1 cellular context compared by ENCODE assay signal in the genomic region with DNA sequence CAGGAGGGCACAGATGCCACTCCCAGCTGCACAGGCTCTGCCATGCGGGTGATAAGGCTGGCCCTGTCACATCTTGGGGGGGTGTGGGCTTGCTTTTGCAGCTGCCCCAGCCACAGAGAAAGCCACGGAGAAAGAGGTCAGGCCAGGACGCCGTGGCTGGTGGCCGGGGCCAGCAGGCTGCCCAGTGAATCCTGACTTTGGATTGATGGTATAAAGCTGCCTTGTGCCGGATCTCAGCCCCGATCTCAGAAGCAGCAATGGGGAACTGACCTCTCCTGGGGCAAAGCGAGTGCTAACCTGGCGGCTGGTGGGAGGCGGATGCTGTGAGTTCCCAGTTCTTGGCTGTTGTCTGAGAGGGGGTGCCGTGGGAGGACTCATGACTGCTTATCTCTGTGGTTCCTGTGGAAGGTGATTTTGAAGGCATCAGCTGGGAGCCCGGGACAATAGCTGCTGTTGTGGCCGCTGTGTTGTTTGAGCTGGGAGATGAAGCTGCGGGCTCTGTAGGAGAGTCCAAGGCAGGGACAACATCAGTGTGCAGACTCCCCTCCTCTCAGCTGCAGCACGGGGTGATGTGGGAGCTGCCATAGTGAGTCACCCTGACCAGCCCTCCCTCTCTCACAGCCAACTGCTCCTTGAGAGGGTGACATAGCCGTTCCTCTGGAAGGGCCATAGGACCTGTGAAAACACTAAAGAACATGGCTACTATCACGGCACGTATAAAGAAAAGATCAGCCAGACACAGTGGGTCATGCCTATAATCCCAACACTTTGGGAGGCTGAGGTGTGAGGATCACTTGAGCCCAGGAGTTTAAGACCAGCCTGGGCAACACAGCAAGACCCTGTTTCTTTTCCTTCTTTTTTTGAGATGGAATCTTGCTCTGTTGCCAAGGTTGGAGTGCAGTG.
TF ChIP-seq lines count a peak whose summit lies in the region.

No MANE protein-coding gene starts in this region.

TF ChIP-seq in K562, 482 proteins besides CTCF, POLR2A, EP300 and RAD21 (continued from another document):
- TF ChIP-seq, protein P1, sequence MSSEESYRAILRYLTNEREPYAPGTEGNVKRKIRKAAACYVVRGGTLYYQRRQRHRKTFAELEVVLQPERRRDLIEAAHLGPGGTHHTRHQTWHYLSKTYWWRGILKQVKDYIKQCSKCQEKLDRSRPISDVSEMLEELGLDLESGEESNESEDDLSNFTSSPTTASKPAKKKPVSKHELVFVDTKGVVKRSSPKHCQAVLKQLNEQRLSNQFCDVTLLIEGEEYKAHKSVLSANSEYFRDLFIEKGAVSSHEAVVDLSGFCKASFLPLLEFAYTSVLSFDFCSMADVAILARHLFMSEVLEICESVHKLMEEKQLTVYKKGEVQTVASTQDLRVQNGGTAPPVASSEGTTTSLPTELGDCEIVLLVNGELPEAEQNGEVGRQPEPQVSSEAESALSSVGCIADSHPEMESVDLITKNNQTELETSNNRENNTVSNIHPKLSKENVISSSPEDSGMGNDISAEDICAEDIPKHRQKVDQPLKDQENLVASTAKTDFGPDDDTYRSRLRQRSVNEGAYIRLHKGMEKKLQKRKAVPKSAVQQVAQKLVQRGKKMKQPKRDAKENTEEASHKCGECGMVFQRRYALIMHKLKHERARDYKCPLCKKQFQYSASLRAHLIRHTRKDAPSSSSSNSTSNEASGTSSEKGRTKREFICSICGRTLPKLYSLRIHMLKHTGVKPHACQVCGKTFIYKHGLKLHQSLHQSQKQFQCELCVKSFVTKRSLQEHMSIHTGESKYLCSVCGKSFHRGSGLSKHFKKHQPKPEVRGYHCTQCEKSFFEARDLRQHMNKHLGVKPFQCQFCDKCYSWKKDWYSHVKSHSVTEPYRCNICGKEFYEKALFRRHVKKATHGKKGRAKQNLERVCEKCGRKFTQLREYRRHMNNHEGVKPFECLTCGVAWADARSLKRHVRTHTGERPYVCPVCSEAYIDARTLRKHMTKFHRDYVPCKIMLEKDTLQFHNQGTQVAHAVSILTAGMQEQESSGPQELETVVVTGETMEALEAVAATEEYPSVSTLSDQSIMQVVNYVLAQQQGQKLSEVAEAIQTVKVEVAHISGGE (CRISPR knock-in tag; IDR thresholded peaks at IDR 0.05): 0 out of 6 replicates have a peak, but pooled peaks of 1 of the 3 experiments have one; percentile 21
- TF ChIP-seq PPARD (CRISPR knock-in tag; IDR thresholded peaks at IDR 0.05) (no peak), ZNF778 (CRISPR knock-in tag; IDR thresholded peaks at IDR 0.05) (no peak), LCOR (CRISPR knock-in tag; IDR thresholded peaks at IDR 0.05) (no peak), NFIX (CRISPR knock-in tag; IDR thresholded peaks at IDR 0.05; ENCODE audit: low read depth) (no peak), HLTF (IDR thresholded peaks at IDR 0.05) (no peak), ZNF584 (CRISPR knock-in tag; IDR thresholded peaks at IDR 0.05; ENCODE audit: low read depth) (no peak), ZC3H4 (CRISPR knock-in tag; IDR thresholded peaks at IDR 0.05; ENCODE audit: borderline replicate concordance) (no peak), SOX6 (IDR thresholded peaks at IDR 0.05) (peak; percentile 68), DPF2 (IDR thresholded peaks at IDR 0.05) (0 out of 2 replicates have a peak, but pooled peaks have one; percentile 31), ZFP36 (IDR thresholded peaks at IDR 0.05; ENCODE audit: low read depth, low read length, partially characterized antibody) (no peak), ELF2 (CRISPR knock-in tag; IDR thresholded peaks at IDR 0.05) (no peak), KDM5B (IDR thresholded peaks at IDR 0.05; ENCODE audit: insufficient replicate concordance, low read depth, low read length) (no peak), ARID1B (IDR thresholded peaks at IDR 0.05) (peak; percentile 53; the same call in 1 of the 2 replicates), ADNP (tag; IDR thresholded peaks at IDR 0.05) (no peak), CCNT2 (IDR thresholded peaks at IDR 0.05; ENCODE audit: borderline replicate concordance, extremely low read depth, insufficient read length, low read depth, low read length) (peak; percentile 20), ZFP1 (CRISPR knock-in tag; IDR thresholded peaks at IDR 0.05) (no peak), CTBP1 (IDR thresholded peaks at IDR 0.05; ENCODE audit: borderline replicate concordance) (peak; percentile 39; the same call in 1 of the 2 replicates), HDAC2 (IDR thresholded peaks at IDR 0.05) (0 out of 2 replicates have a peak, but pooled peaks have one; percentile 11), ZBTB1 (CRISPR knock-in tag; IDR thresholded peaks at IDR 0.05; ENCODE audit: borderline replicate concordance, low read depth) (no peak; the same call in 1 of the 2 replicates), FOSL1 (tag; conservative IDR thresholded peaks at IDR 0.05) (peak; percentile 81), ZNF121 (CRISPR knock-in tag; conservative IDR thresholded peaks at IDR 0.05) (peak; percentile 98), HSF4 (CRISPR knock-in tag; IDR thresholded peaks at IDR 0.05; ENCODE audit: borderline replicate concordance) (no peak), GABPB1 (CRISPR knock-in tag; IDR thresholded peaks at IDR 0.05) (no peak), HNRNPK (IDR thresholded peaks at IDR 0.05; ENCODE audit: low read depth, low read length, poor library complexity, severe bottlenecking) (no peak), ZNF232 (CRISPR knock-in tag; IDR thresholded peaks at IDR 0.05) (no peak), YBX1 (IDR thresholded peaks at IDR 0.05) (no peak), ZNF408 (CRISPR knock-in tag; IDR thresholded peaks at IDR 0.05; ENCODE audit: low read depth) (no peak)
- TF ChIP-seq, protein P2, sequence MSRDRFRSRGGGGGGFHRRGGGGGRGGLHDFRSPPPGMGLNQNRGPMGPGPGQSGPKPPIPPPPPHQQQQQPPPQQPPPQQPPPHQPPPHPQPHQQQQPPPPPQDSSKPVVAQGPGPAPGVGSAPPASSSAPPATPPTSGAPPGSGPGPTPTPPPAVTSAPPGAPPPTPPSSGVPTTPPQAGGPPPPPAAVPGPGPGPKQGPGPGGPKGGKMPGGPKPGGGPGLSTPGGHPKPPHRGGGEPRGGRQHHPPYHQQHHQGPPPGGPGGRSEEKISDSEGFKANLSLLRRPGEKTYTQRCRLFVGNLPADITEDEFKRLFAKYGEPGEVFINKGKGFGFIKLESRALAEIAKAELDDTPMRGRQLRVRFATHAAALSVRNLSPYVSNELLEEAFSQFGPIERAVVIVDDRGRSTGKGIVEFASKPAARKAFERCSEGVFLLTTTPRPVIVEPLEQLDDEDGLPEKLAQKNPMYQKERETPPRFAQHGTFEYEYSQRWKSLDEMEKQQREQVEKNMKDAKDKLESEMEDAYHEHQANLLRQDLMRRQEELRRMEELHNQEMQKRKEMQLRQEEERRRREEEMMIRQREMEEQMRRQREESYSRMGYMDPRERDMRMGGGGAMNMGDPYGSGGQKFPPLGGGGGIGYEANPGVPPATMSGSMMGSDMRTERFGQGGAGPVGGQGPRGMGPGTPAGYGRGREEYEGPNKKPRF (IDR thresholded peaks at IDR 0.05; ENCODE audit: low read depth, low read length): no peak
- TF ChIP-seq, protein P3, sequence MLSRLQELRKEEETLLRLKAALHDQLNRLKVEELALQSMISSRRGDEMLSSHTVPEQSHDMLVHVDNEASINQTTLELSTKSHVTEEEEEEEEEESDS (CRISPR knock-in tag; IDR thresholded peaks at IDR 0.05): no peak
- TF ChIP-seq, protein P4, sequence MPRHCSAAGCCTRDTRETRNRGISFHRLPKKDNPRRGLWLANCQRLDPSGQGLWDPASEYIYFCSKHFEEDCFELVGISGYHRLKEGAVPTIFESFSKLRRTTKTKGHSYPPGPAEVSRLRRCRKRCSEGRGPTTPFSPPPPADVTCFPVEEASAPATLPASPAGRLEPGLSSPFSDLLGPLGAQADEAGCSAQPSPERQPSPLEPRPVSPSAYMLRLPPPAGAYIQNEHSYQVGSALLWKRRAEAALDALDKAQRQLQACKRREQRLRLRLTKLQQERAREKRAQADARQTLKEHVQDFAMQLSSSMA (CRISPR knock-in tag; IDR thresholded peaks at IDR 0.05): no peak
- TF ChIP-seq, protein P5, sequence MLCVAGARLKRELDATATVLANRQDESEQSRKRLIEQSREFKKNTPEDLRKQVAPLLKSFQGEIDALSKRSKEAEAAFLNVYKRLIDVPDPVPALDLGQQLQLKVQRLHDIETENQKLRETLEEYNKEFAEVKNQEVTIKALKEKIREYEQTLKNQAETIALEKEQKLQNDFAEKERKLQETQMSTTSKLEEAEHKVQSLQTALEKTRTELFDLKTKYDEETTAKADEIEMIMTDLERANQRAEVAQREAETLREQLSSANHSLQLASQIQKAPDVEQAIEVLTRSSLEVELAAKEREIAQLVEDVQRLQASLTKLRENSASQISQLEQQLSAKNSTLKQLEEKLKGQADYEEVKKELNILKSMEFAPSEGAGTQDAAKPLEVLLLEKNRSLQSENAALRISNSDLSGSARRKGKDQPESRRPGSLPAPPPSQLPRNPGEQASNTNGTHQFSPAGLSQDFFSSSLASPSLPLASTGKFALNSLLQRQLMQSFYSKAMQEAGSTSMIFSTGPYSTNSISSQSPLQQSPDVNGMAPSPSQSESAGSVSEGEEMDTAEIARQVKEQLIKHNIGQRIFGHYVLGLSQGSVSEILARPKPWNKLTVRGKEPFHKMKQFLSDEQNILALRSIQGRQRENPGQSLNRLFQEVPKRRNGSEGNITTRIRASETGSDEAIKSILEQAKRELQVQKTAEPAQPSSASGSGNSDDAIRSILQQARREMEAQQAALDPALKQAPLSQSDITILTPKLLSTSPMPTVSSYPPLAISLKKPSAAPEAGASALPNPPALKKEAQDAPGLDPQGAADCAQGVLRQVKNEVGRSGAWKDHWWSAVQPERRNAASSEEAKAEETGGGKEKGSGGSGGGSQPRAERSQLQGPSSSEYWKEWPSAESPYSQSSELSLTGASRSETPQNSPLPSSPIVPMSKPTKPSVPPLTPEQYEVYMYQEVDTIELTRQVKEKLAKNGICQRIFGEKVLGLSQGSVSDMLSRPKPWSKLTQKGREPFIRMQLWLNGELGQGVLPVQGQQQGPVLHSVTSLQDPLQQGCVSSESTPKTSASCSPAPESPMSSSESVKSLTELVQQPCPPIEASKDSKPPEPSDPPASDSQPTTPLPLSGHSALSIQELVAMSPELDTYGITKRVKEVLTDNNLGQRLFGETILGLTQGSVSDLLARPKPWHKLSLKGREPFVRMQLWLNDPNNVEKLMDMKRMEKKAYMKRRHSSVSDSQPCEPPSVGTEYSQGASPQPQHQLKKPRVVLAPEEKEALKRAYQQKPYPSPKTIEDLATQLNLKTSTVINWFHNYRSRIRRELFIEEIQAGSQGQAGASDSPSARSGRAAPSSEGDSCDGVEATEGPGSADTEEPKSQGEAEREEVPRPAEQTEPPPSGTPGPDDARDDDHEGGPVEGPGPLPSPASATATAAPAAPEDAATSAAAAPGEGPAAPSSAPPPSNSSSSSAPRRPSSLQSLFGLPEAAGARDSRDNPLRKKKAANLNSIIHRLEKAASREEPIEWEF (CRISPR knock-in tag; IDR thresholded peaks at IDR 0.05): no peak
- TF ChIP-seq, protein P6, sequence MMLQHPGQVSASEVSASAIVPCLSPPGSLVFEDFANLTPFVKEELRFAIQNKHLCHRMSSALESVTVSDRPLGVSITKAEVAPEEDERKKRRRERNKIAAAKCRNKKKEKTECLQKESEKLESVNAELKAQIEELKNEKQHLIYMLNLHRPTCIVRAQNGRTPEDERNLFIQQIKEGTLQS (IDR thresholded peaks at IDR 0.05): peak; percentile 78
- TF ChIP-seq, protein P6 (CRISPR knock-in tag; conservative IDR thresholded peaks at IDR 0.05): no peak
- TF ChIP-seq, protein P7, sequence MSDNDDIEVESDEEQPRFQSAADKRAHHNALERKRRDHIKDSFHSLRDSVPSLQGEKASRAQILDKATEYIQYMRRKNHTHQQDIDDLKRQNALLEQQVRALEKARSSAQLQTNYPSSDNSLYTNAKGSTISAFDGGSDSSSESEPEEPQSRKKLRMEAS (CRISPR knock-in tag; IDR thresholded peaks at IDR 0.05): peak; percentile 42
- TF ChIP-seq, protein P8, sequence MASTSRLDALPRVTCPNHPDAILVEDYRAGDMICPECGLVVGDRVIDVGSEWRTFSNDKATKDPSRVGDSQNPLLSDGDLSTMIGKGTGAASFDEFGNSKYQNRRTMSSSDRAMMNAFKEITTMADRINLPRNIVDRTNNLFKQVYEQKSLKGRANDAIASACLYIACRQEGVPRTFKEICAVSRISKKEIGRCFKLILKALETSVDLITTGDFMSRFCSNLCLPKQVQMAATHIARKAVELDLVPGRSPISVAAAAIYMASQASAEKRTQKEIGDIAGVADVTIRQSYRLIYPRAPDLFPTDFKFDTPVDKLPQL (IDR thresholded peaks at IDR 0.05; ENCODE audit: extremely low read depth, insufficient read length): no peak
- TF ChIP-seq, protein P9, sequence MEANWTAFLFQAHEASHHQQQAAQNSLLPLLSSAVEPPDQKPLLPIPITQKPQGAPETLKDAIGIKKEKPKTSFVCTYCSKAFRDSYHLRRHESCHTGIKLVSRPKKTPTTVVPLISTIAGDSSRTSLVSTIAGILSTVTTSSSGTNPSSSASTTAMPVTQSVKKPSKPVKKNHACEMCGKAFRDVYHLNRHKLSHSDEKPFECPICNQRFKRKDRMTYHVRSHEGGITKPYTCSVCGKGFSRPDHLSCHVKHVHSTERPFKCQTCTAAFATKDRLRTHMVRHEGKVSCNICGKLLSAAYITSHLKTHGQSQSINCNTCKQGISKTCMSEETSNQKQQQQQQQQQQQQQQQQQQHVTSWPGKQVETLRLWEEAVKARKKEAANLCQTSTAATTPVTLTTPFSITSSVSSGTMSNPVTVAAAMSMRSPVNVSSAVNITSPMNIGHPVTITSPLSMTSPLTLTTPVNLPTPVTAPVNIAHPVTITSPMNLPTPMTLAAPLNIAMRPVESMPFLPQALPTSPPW (CRISPR knock-in tag; IDR thresholded peaks at IDR 0.05): peak; percentile 57
